In genomic region chr20:59018817-59019216, GRCh38 we compare ENCODE assay signal across 2 cellular contexts.
TF ChIP-seq lines count a peak whose summit lies in the region.

No MANE protein-coding gene starts in this region.

TF ChIP-seq in SK-N-SH, 30 proteins besides CTCF, POLR2A, EP300 and RAD21:
- TF ChIP-seq SIN3A (IDR thresholded peaks at IDR 0.05; ENCODE audit: borderline replicate concordance, low read depth, low read length): no peak
- no peak for TF ChIP-seq FOSL2 (IDR thresholded peaks at IDR 0.05; ENCODE audit: borderline replicate concordance, low read depth)
- TF ChIP-seq GATA2 (CRISPR knock-in tag; IDR thresholded peaks at IDR 0.05): no peak
- TF ChIP-seq ZBTB33 (IDR thresholded peaks at IDR 0.05; ENCODE audit: borderline replicate concordance, low read depth): no peak
- no peak for TF ChIP-seq MEF2A (IDR thresholded peaks at IDR 0.05; ENCODE audit: borderline replicate concordance, low read depth)
- no peak for TF ChIP-seq REST (IDR thresholded peaks at IDR 0.05; ENCODE audit: low read depth, low read length)
- TF ChIP-seq GABPA (IDR thresholded peaks at IDR 0.05; ENCODE audit: low read depth): no peak
- no peak for TF ChIP-seq MXI1 (IDR thresholded peaks at IDR 0.05; ENCODE audit: low read depth, low read length)
- TF ChIP-seq TCF12 (IDR thresholded peaks at IDR 0.05): no peak
- TF ChIP-seq TAF1 (IDR thresholded peaks at IDR 0.05; ENCODE audit: borderline replicate concordance, low read depth, low read length): no peak
- TF ChIP-seq YY1 (IDR thresholded peaks at IDR 0.05; ENCODE audit: low read depth): no peak
- no peak for TF ChIP-seq IRF3 (IDR thresholded peaks at IDR 0.05; ENCODE audit: low read depth, low read length)
- TF ChIP-seq PBX3 (IDR thresholded peaks at IDR 0.05): no peak

TF ChIP-seq in WTC11, 78 proteins besides CTCF, POLR2A, EP300 and RAD21:
- TF ChIP-seq NFE2L1 (CRISPR knock-in tag; IDR thresholded peaks at IDR 0.05) (no peak), HMGA2 (CRISPR knock-in tag; IDR thresholded peaks at IDR 0.05) (no peak), ZNF317 (CRISPR knock-in tag; IDR thresholded peaks at IDR 0.05; ENCODE audit: borderline replicate concordance, low read depth) (no peak), ESRRA (CRISPR knock-in tag; IDR thresholded peaks at IDR 0.05; ENCODE audit: borderline replicate concordance) (no peak), ZBTB21 (CRISPR knock-in tag; IDR thresholded peaks at IDR 0.05; ENCODE audit: borderline replicate concordance) (no peak), MXD4 (CRISPR knock-in tag; IDR thresholded peaks at IDR 0.05; ENCODE audit: borderline replicate concordance) (no peak), ATF3 (CRISPR knock-in tag; conservative IDR thresholded peaks at IDR 0.05) (no peak), FOXP4 (CRISPR knock-in tag; IDR thresholded peaks at IDR 0.05) (no peak), HMGXB4 (CRISPR knock-in tag; IDR thresholded peaks at IDR 0.05) (no peak), USF1 (CRISPR knock-in tag; IDR thresholded peaks at IDR 0.05) (no peak), PRRX2 (CRISPR knock-in tag; IDR thresholded peaks at IDR 0.05) (no peak), ETV6 (CRISPR knock-in tag; IDR thresholded peaks at IDR 0.05) (no peak), ZSCAN18 (CRISPR knock-in tag; IDR thresholded peaks at IDR 0.05) (no peak), JUN (CRISPR knock-in tag; IDR thresholded peaks at IDR 0.05) (no peak), AFF4 (CRISPR knock-in tag; IDR thresholded peaks at IDR 0.05; ENCODE audit: borderline replicate concordance) (no peak), TEAD4 (CRISPR knock-in tag; IDR thresholded peaks at IDR 0.05) (no peak), ERG (CRISPR knock-in tag; IDR thresholded peaks at IDR 0.05) (no peak), AR (CRISPR knock-in tag; IDR thresholded peaks at IDR 0.05) (no peak), FOXP1 (CRISPR knock-in tag; IDR thresholded peaks at IDR 0.05; ENCODE audit: borderline replicate concordance) (no peak)
